Comparison of ENCODE assay signal across 8 cellular contexts in the genomic region with DNA sequence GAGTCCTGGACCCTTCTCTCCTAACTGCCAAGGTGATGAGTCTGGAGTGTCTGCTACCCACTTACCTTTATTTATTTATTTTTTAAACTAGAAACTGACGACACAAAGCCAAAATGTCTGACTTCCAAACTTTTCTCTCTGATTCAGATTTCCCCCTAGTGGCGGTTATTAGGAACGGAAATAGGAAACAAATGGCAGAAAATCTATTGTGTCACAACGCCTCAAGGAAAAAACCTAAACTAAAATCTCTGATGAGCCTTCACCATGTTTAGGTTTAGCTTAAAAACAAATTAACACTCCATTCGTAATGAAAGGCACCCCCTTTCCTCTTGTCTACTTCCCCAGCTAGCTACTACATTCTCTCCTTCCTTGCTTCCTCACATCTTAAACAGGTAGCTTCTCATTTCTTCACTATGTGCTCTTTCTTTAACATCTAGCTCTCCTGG.
DNase-seq lines count a peak whose midpoint lies in the region; ATAC-seq and TF ChIP-seq lines count a peak whose summit lies in the region.

No MANE protein-coding gene starts in this region.

- no peaks in the 10 kb centered on the region for H3K27me3 ChIP-seq in upper lobe of left lung

- no peaks in the 10 kb centered on the region for H3K9me3 ChIP-seq in upper lobe of left lung

- H3K27ac ChIP-seq in upper lobe of left lung: no peak overlapping the region

- WGBS in upper lobe of left lung, 2 donors: 12 to 15% methylated on average over 5 of the region's 5 CpGs

- TF ChIP-seq CTCF in astrocyte of the cerebellum (IDR thresholded peaks at IDR 0.05; ENCODE audit: low read depth, low read length, missing control alignments) (peak; percentile 74), upper lobe of left lung (IDR thresholded peaks at IDR 0.05) (peak; percentile 32 to 63 (median 60))

- in situ Hi-C loops in astrocyte of the cerebellum (cut with HindIII; ENCODE audit: low sequenced_read_pairs): loop anchor here (5.0 kb wide), 1 partner anchor 37 kb away; no protein-coding TSS in a partner anchor

- TF ChIP-seq EP300 in upper lobe of left lung (IDR thresholded peaks at IDR 0.05): no peak

- intact Hi-C loops in left colon (cut with DNase I, micrococcal nuclease): no loop called here

- no peak for TF ChIP-seq POLR2A in upper lobe of left lung (IDR thresholded peaks at IDR 0.05)

- H3K4me3 ChIP-seq in astrocyte of the cerebellum (ENCODE audit: low read depth, low read length) (no peak overlapping the region), upper lobe of left lung (no peak overlapping the region)

- peak; percentile 48 for DNase-seq in NCI-H82 (lab: John Stamatoyannopoulos, UW)
- no peak for DNase-seq in NCI-H82 treated with DMSO at 0.1 percent for 48 hours (lab: John Stamatoyannopoulos, UW; ENCODE audit: unreplicated experiment)
- DNase-seq in NCI-H146 treated with DMSO at 0.1 percent for 48 hours (lab: John Stamatoyannopoulos, UW; ENCODE audit: unreplicated experiment): peak; percentile 23
- no peak for DNase-seq in astrocyte of the cerebellum (ENCODE audit: low read depth)
- DNase-seq in kidney glomerular epithelial cell (lab: John Stamatoyannopoulos, UW): peak; percentile 78
- DNase-seq in upper lobe of left lung: no peak
- no peak for DNase-seq in left colon
- no peak for DNase-seq in NCI-H128 (lab: John Stamatoyannopoulos, UW; ENCODE audit: unreplicated experiment)

- ATAC-seq in upper lobe of left lung (ENCODE audit: low FRiP score in 2 of 2) (peak in 1 of 2 donors; percentile 51), left colon (no peak)

- H3K36me3 ChIP-seq in upper lobe of left lung: peaks cover 0 to 29% (median 4%) of the 10 kb centered on the region in 4 donors

- H3K4me1 ChIP-seq in upper lobe of left lung: peaks cover 0 to 4% (median 3%) of the 10 kb centered on the region in 4 donors

Comparison
In these comparisons a context has a peak if more than half of its experiments do, and no peak if none do; other contexts are left out.
1. DNase-seq: peak in NCI-H82 (single experiment), NCI-H146 treated with DMSO at 0.1 percent for 48 hours (single experiment) and kidney glomerular epithelial cell (single experiment); none in NCI-H82 treated with DMSO at 0.1 percent for 48 hours (single experiment), astrocyte of the cerebellum (single experiment), upper lobe of left lung (0 of 2), left colon (0 of 2) and NCI-H128 (single experiment).